Comparison of ENCODE assay signal across 23 cellular contexts in genomic region chr14:89903340-89903965, GRCh38. TPM values are rescaled to one million over a fixed set of nuclear protein-coding genes. Genes with fewer than 3 reads are reported as not detected.
DNase-seq lines count a peak whose midpoint lies in the region; ATAC-seq and TF ChIP-seq lines count a peak whose summit lies in the region.
"Had no signal": no experiment of that assay in that cellular context is flagged by ENCODE, and none has a peak within 500 bp of the region (broad histone marks: within the 10 kb centered on the region; RNA-seq: fewer than 3 reads in every experiment).

No MANE protein-coding gene starts in this region.

- H3K36me3 ChIP-seq in endocrine pancreas (ENCODE audit: control insufficient read depth, insufficient read depth, low read length) (no peaks in the 10 kb centered on the region), skeletal muscle tissue (ENCODE audit: control insufficient read depth in 3 of 3, insufficient read depth in 3 of 3, low read length in 3 of 3) (no peaks in the 10 kb centered on the region), A673 (ENCODE audit: insufficient read depth, low read length, poor library complexity, severe bottlenecking) (no peaks in the 10 kb centered on the region)
- H3K36me3 ChIP-seq: SJSA1 had no signal

- H3K9ac ChIP-seq in endocrine pancreas (ENCODE audit: control insufficient read depth, insufficient read depth, low read length): no peak overlapping the region
- peak overlapping the region in 2 of 3 donors; percentile 13 to 25 for H3K9ac ChIP-seq in skeletal muscle tissue (ENCODE audit: low read depth in 1 of 3, low read length in 3 of 3)

- CTCF ChIA-PET in A673 (lab: Charles Lee): no interaction called here

- intact Hi-C loops in A673 (cut with micrococcal nuclease; ENCODE audit: unreplicated experiment): no loop called here

- H3K9me3 Mint-ChIP-seq in activated T-cell treated with anti-CD3 and anti-CD28 coated beads, Interleukin-2, amount 50 U/mL, for 4 hours: no peaks in the 10 kb centered on the region
- H3K9me3 Mint-ChIP-seq in activated T-cell treated with anti-CD3 and anti-CD28 coated beads, Interleukin-2, amount 50 U/mL, for 24 hours: no peaks in the 10 kb centered on the region
- H3K9me3 Mint-ChIP-seq: H9, type B pancreatic cell had no signal

- no peak overlapping the region for H3K27ac ChIP-seq in skeletal muscle tissue (ENCODE audit: low read depth, low read length)
- H3K27ac ChIP-seq in A673 (ENCODE audit: low read depth, low read length, poor library complexity, severe bottlenecking): no peak overlapping the region
- H3K27ac ChIP-seq: A549, HL-60, psoas muscle, SJSA1 had no signal

- peaks cover 14% of the 10 kb centered on the region for H3K4me1 Mint-ChIP-seq in activated T-cell treated with anti-CD3 and anti-CD28 coated beads, Interleukin-2, amount 50 U/mL, for 4 hours (ENCODE audit: low read depth)
- H3K4me1 Mint-ChIP-seq in activated T-cell treated with anti-CD3 and anti-CD28 coated beads, Interleukin-2, amount 50 U/mL, for 24 hours (ENCODE audit: low read depth): peaks cover 19% of the 10 kb centered on the region
- peaks cover 24% of the 10 kb centered on the region for H3K4me1 Mint-ChIP-seq in T-helper 17 cell
- H3K4me1 Mint-ChIP-seq: B cell had no signal

- TF ChIP-seq CTCF in A673 (conservative IDR thresholded peaks at IDR 0.05; ENCODE audit: low read depth, low read length): no peak

- no peak for ATAC-seq in activated T-cell treated with anti-CD3 and anti-CD28 coated beads, Interleukin-2, amount 50 U/mL, for 4 hours
- ATAC-seq in T-helper 17 cell (peak; percentile 89), HG02885 (IDR thresholded peaks at IDR 0.05; ENCODE audit: poor library complexity, unreplicated experiment) (no peak)
- ATAC-seq: A549, GM12878, psoas muscle had no signal

- BruUV-seq in A673 (replicated peaks; lab: Mats Ljungman, UMichigan): no TSS peak

- no peak for DNase-seq in activated T-cell treated with anti-CD3 and anti-CD28 coated beads, Interleukin-2, amount 50 U/mL, for 4 hours
- DNase-seq in activated T-cell treated with anti-CD3 and anti-CD28 coated beads, Interleukin-2, amount 50 U/mL, for 24 hours: no peak
- DNase-seq in T-helper 17 cell: no peak
- no peak for DNase-seq in A673 (ENCODE audit: low spot score)
- no peak for DNase-seq in dermis blood vessel endothelial cell
- DNase-seq: activated CD4-positive, alpha-beta T cell treated with anti-CD3 and anti-CD28 coated beads for 48 hours; activated gamma-delta T cell; amniotic stem cell; H9; kidney; NCI-H1048; NCI-H1694 treated with DMSO at 0.1 percent for 48 hours; psoas muscle had no signal

- H3K27me3 ChIP-seq in endocrine pancreas (ENCODE audit: control insufficient read depth, insufficient read depth, low read length): no peaks in the 10 kb centered on the region
- H3K27me3 ChIP-seq in skeletal muscle tissue (ENCODE audit: control insufficient read depth in 3 of 3, insufficient read depth in 3 of 3, low read length in 3 of 3): no peaks in the 10 kb centered on the region
- H3K27me3 ChIP-seq in A673 (replicated peaks; ENCODE audit: insufficient read depth, low read depth, low read length, poor library complexity): no peaks in the 10 kb centered on the region
- H3K27me3 ChIP-seq: SJSA1 had no signal

- no peaks in the 10 kb centered on the region for H3K27me3 Mint-ChIP-seq in activated T-cell treated with anti-CD3 and anti-CD28 coated beads, Interleukin-2, amount 50 U/mL, for 4 hours (ENCODE audit: low read depth)
- peaks cover 6% of the 10 kb centered on the region for H3K27me3 Mint-ChIP-seq in activated T-cell treated with anti-CD3 and anti-CD28 coated beads, Interleukin-2, amount 50 U/mL, for 24 hours
- peaks cover 32% of the 10 kb centered on the region for H3K27me3 Mint-ChIP-seq in T-helper 17 cell
- H3K27me3 Mint-ChIP-seq: B cell, type B pancreatic cell had no signal

- H3K4me3 ChIP-seq in endocrine pancreas (ENCODE audit: control insufficient read depth, insufficient read depth, low read length): peak overlapping the region; percentile 65
- H3K4me3 ChIP-seq in skeletal muscle tissue (ENCODE audit: low read length in 3 of 3): no peak overlapping the region
- no peak overlapping the region for H3K4me3 ChIP-seq in A673 (ENCODE audit: low read depth, low read length, poor library complexity, severe bottlenecking)
- H3K4me3 ChIP-seq: A549, GM12878, lung, psoas muscle, SJSA1 had no signal

- H3K4me3 Mint-ChIP-seq in activated T-cell treated with anti-CD3 and anti-CD28 coated beads, Interleukin-2, amount 50 U/mL, for 4 hours: peak overlapping the region; percentile 31
- no peak overlapping the region for H3K4me3 Mint-ChIP-seq in activated T-cell treated with anti-CD3 and anti-CD28 coated beads, Interleukin-2, amount 50 U/mL, for 24 hours
- peak overlapping the region; percentile 70 for H3K4me3 Mint-ChIP-seq in T-helper 17 cell
- H3K4me3 Mint-ChIP-seq: B cell, H9, type B pancreatic cell had no signal

- H3K4me1 ChIP-seq in endocrine pancreas (ENCODE audit: control insufficient read depth, insufficient read depth, low read length) (no peaks in the 10 kb centered on the region), skeletal muscle tissue (ENCODE audit: control insufficient read depth in 3 of 3, insufficient read depth in 3 of 3, low read length in 3 of 3) (no peaks in the 10 kb centered on the region), A673 (ENCODE audit: insufficient read depth, low read length, poor library complexity, severe bottlenecking) (no peaks in the 10 kb centered on the region)
- H3K4me1 ChIP-seq: A549 had no signal

- H3K27ac Mint-ChIP-seq in activated T-cell treated with anti-CD3 and anti-CD28 coated beads, Interleukin-2, amount 50 U/mL, for 24 hours: no peak overlapping the region
- H3K27ac Mint-ChIP-seq in T-helper 17 cell: no peak overlapping the region
- H3K27ac Mint-ChIP-seq: B cell, H9, type B pancreatic cell had no signal

- H3K36me3 Mint-ChIP-seq in activated T-cell treated with anti-CD3 and anti-CD28 coated beads, Interleukin-2, amount 50 U/mL, for 4 hours (ENCODE audit: insufficient read depth): no peaks in the 10 kb centered on the region
- H3K36me3 Mint-ChIP-seq in activated T-cell treated with anti-CD3 and anti-CD28 coated beads, Interleukin-2, amount 50 U/mL, for 24 hours (ENCODE audit: low read depth): no peaks in the 10 kb centered on the region
- H3K36me3 Mint-ChIP-seq in T-helper 17 cell (ENCODE audit: low read depth): peaks cover 4% of the 10 kb centered on the region
- H3K36me3 Mint-ChIP-seq: type B pancreatic cell had no signal

- POLR2A ChIA-PET in A673 (lab: Charles Lee; ENCODE audit: low non-redundant PET): interaction anchor here (0.7 kb wide), 1 partner anchor 192 kb away, joined by 4 read pairs; no protein-coding TSS in a partner anchor

- no peaks in the 10 kb centered on the region for H3K9me3 ChIP-seq in T-helper 17 cell (ENCODE audit: control insufficient read depth, low read length, poor library complexity, severe bottlenecking)
- H3K9me3 ChIP-seq in endocrine pancreas (ENCODE audit: control insufficient read depth, low read length): no peaks in the 10 kb centered on the region
- H3K9me3 ChIP-seq in skeletal muscle tissue (ENCODE audit: control insufficient read depth in 3 of 3, low read length in 3 of 3): no peaks in the 10 kb centered on the region
- no peaks in the 10 kb centered on the region for H3K9me3 ChIP-seq in A673 (ENCODE audit: low read depth, low read length, poor library complexity, severe bottlenecking)
- H3K9me3 ChIP-seq: A549, psoas muscle, SJSA1 had no signal

RNA-seq across cellular contexts. Expression of gene EFCAB11, which starts 51.1 kb away (rescaled TPM):
- 1 to 10 TPM; 4.3 to 6.0 (median 5.2) TPM for total RNA-seq in activated T-cell treated with anti-CD3 and anti-CD28 coated beads, Interleukin-2, amount 50 U/mL, for 4 hours
- total RNA-seq in T-helper 17 cell (1 to 10 TPM; 1.1 to 1.9 TPM), skeletal muscle tissue (7.3 TPM), A673 (2021) (8.4 and 8.8 TPM in 2 replicates), dermis blood vessel endothelial cell (6.1 and 6.2 TPM in 2 replicates)

RNA-seq across cellular contexts. Expression of gene TDP1, which starts 52.3 kb away (rescaled TPM):
- total RNA-seq in activated T-cell treated with anti-CD3 and anti-CD28 coated beads, Interleukin-2, amount 50 U/mL, for 4 hours: 10 to 100 TPM; 71.8 to 84.9 (median 72.9) TPM
- total RNA-seq in T-helper 17 cell (10 to 100 TPM; 50.5 to 53.9 TPM), skeletal muscle tissue (12.5 TPM), A673 (2021) (45.6 and 48.0 TPM in 2 replicates), dermis blood vessel endothelial cell (21.3 and 30.4 TPM in 2 replicates)
